Comparison of ENCODE assay signal across 27 cellular contexts in the genomic region with DNA sequence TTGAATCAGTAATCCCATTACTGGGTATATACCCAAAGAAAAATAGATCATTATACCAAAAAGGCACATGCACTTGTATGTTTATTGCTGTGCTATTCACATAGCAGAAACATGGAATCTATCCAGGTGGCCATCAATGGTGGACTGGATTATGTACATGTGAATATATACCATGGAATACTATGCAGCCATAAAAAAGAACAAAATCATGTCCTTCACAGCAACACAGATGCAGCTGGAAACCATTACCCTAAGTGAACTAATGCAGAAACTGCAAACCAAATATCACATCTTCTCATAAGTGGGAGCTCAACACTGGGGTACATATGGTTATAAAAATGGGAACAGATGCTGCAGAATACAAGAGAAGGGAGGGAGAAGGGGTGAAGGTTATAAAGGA.
"Had no signal": no experiment of that assay in that cellular context is flagged by ENCODE, and none has a peak within 500 bp of the region (broad histone marks: within the 10 kb centered on the region; RNA-seq: fewer than 3 reads in every experiment).

No MANE protein-coding gene starts in this region.

- H3K27ac ChIP-seq: stomach, suprapubic skin, testis, thoracic aorta, thyroid gland, tibial artery, tibial nerve, transverse colon, upper lobe of left lung, upper lobe of right lung, uterus, vagina had no signal

- H3K36me3 ChIP-seq: suprapubic skin, thoracic aorta, thyroid gland, transverse colon, upper lobe of left lung, upper lobe of right lung, uterus, vagina had no signal

- H3K4me3 ChIP-seq: stomach, suprapubic skin, testis, thoracic aorta, thyroid gland, tibial artery, tibial nerve, transverse colon, upper lobe of left lung, upper lobe of right lung, uterus, vagina had no signal

- ATAC-seq: stimulated activated effector memory CD8-positive, alpha-beta T cell treated with anti-CD3 and anti-CD28 coated beads, Interleukin-12 subunit alpha, Interleukin-12 subunit beta, amount 100 ng/mL, for 72 hours; stimulated activated memory B cell treated with anti-CD40 and anti-IgM and Interleukin-4, amounts not matched to agents 10 μg/mL and 1 μg/mL and 100 μg/mL, for 72 hours; stimulated activated naive B cell treated with anti-CD40 and anti-IgM and Interleukin-4, amounts not matched to agents 10 μg/mL and 1 μg/mL and 100 μg/mL, for 72 hours; stimulated activated naive CD8-positive, alpha-beta T cell treated with anti-CD3 and anti-CD28 coated beads, Interleukin-15, amount 100 ng/mL, for 72 hours; stimulated activated naive CD8-positive, alpha-beta T cell treated with anti-CD3 and anti-CD28 coated beads, Interleukin-15, Interleukin-2, amounts not matched to agents 100 U/mL and 50 U/mL, for 24 hours; upper lobe of right lung had no signal

- FAIRE-seq: urothelium cell line had no signal

- DNase-seq: stimulated activated CD4-positive, alpha-beta T cell treated with anti-CD3 and anti-CD28 coated beads, Interleukin-2, amount 100 ng/mL, for 48 hours; stimulated activated CD4-positive, alpha-beta T cell treated with anti-CD3 and anti-CD28 coated beads, Interleukin-4, amount 100 ng/mL, for 1 hour; stimulated activated CD4-positive, alpha-beta T cell treated with anti-CD3 and anti-CD28 coated beads, Interleukin-4, amount 100 ng/mL, for 24 hours; stimulated activated CD4-positive, alpha-beta T cell treated with anti-CD3 and anti-CD28 coated beads, Interleukin-4, amount 100 ng/mL, for 4 hours; stimulated activated CD8-positive, alpha-beta memory T cell treated with anti-CD3 and anti-CD28 coated beads, Interleukin-4, amount 100 ng/mL, for 48 hours; stimulated activated naive B cell treated with anti-CD40 and anti-IgM and Interleukin-4, amounts not matched to agents 10 μg/mL and 1 μg/mL and 100 μg/mL, for 72 hours; stimulated activated naive CD4-positive, alpha-beta T cell; stimulated activated naive CD4-positive, alpha-beta T cell treated with Interleukin-2 at 50 U/mL for 16 hours; stimulated activated naive CD8-positive, alpha-beta T cell treated with anti-CD3 and anti-CD28 coated beads, Interleukin-15, amount 100 ng/mL, for 72 hours; stimulated activated naive CD8-positive, alpha-beta T cell treated with anti-CD3 and anti-CD28 coated beads, Interleukin-15, Interleukin-2, amounts not matched to agents 100 U/mL and 50 U/mL, for 24 hours; stomach; substantia nigra; testis; thyroid gland; tibial artery; transverse colon; trophoblast cell; upper lobe of left lung; upper lobe of right lung; uterus had no signal

- H3K9me3 ChIP-seq: suprapubic skin, testis, thyroid gland, transverse colon, upper lobe of right lung, vagina had no signal

- H3K4me1 ChIP-seq: stomach, suprapubic skin, testis, thyroid gland, tibial artery, tibial nerve, transverse colon, upper lobe of left lung, upper lobe of right lung, uterus, vagina had no signal

- H3K27me3 ChIP-seq: stomach, suprapubic skin, testis, thyroid gland, tibial artery, tibial nerve, transverse colon, upper lobe of left lung, upper lobe of right lung, uterus, vagina had no signal
